ENCODE assay signal across 8 cellular contexts in genomic region chr4:87220094-87220831, GRCh38. TPM values are rescaled to one million over a fixed set of nuclear protein-coding genes. Genes with fewer than 3 reads are reported as not detected.
DNase-seq lines count a peak whose midpoint lies in the region; ATAC-seq and TF ChIP-seq lines count a peak whose summit lies in the region.

KLHL8 (minus strand) TSS chr4:87220618; CDS start chr4:87195539, 25,079 bp downstream.

- H3K27me3 ChIP-seq in AG04450 (ENCODE audit: control insufficient read depth, insufficient read depth, low read length), result no peaks in the 10 kb centered on the region

- POLR2A ChIA-PET in AG04450 (lab: Yijun Ruan, JAX), result no interaction called here

- CTCF ChIA-PET in AG04450 (lab: Charles Lee), result interaction anchor here (0.5 to 2.3 kb wide), 12 partner anchors 10 to 724 kb away, joined by 3 to 9 read pairs (median 4); no protein-coding TSS in a partner anchor

- ATAC-seq in GM18867 (IDR thresholded peaks at IDR 0.05; ENCODE audit: unreplicated experiment), result peak; percentile 93
- ATAC-seq in HG03097 (IDR thresholded peaks at IDR 0.05; ENCODE audit: low FRiP score, unreplicated experiment), result peak; percentile 93

- no peaks in the 10 kb centered on the region; the same call in 1 of the 2 replicates for H3K9me3 ChIP-seq in AG04450 (ENCODE audit: control insufficient read depth, insufficient read depth, low read length)

- DNase-seq in AG04450 (ENCODE audit: low read depth, low spot score), result peak; percentile 30
- DNase-seq in NCI-H2171 treated with DMSO at 0.1 percent for 48 hours (lab: John Stamatoyannopoulos, UW), result peak; percentile 61
- peak; percentile 79 for DNase-seq in activated CD4-positive, CD25-positive, alpha-beta regulatory T cell treated with anti-CD3 and anti-CD28 coated beads, Interleukin-2, amount 50 U/mL, for 16 hours (ENCODE audit: low read depth, low spot score)
- DNase-seq in central memory CD4-positive, alpha-beta T cell, result peak; percentile 87
- DNase-seq in islet precursor cell, result peak; percentile 95
- peak; percentile 76 to 83 for DNase-seq in stimulated activated CD4-positive, alpha-beta T cell treated with anti-CD3 and anti-CD28 coated beads, Interleukin-15, amount 100 ng/mL, for 1 hour (ENCODE audit: low read depth in 1 of 2, low spot score in 1 of 2)

- H3K4me3 ChIP-seq in AG04450 (ENCODE audit: low read depth, low read length), result peak within 1 kb of the TSS; percentile 99

- peak; percentile 22; the same call in 1 of the 2 replicates for TF ChIP-seq CTCF in AG04450 (IDR thresholded peaks at IDR 0.05; ENCODE audit: low read depth, low read length)

- H3K27ac ChIP-seq in AG04450 (ENCODE audit: low read depth, low read length), result peak within 1 kb of the TSS; percentile 70

RNA-seq across cellular contexts. Expression of gene KLHL8, which starts in this region (rescaled TPM):
- polyA plus RNA-seq in AG04450 (2011; rRNA removed), result 6.3 and 9.0 TPM in 2 replicates
- polyA minus RNA-seq in AG04450 (2011; rRNA and poly(A)+ RNA removed), result 15.0 and 22.1 TPM in 2 replicates

Comparison
In these comparisons a context has a peak if more than half of its experiments do, and no peak if none do; other contexts are left out.
1. Peak in every context shown above with its lines: DNase-seq, ATAC-seq, H3K4me3 ChIP-seq and H3K27ac ChIP-seq.
2. DNase-seq: peak in every context shown above with its lines; median percentile 95 in islet precursor cell; 87 in central memory CD4-positive, alpha-beta T cell; 80 in stimulated activated CD4-positive, alpha-beta T cell treated with anti-CD3 and anti-CD28 coated beads, Interleukin-15, amount 100 ng/mL, for 1 hour; 79 in activated CD4-positive, CD25-positive, alpha-beta regulatory T cell treated with anti-CD3 and anti-CD28 coated beads, Interleukin-2, amount 50 U/mL, for 16 hours; 61 in NCI-H2171 treated with DMSO at 0.1 percent for 48 hours; 30 in AG04450.